ENCODE assay signal across 1 cellular context in the genomic region with DNA sequence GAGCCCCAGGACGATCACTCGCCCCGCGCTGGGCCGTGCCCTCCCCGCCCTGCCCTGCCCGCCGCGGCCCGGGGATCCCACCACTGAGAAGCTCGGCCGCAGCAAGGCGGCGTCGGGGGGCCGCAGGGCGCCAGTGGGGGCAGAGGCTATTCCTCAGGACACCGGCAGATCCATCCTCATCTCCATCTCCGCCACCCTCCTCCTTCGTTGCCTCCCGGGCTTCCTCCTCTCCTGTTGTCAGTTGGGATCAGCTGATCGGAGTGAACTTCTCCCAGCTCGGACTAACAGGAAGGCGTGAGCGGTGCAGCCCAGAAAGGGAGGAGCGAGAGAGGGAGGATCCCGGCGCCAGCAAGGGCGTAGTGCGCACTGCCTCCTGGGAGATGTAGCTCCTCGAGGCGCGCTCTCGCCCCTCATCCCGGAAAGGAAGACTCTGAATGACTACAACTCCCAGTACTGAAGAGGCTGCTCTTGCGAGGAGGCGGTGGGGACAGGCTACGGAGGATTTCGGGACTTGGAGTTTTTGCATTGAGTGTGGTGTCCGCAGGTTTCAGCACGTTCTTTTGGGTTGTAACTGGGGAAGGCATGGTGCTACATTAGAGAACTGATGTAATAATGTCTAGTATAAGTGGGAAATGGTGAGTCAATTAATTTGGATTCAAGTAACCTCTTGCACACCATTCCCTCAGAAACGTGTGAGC.
TF ChIP-seq lines count a peak whose summit lies in the region.

A gene with protein sequence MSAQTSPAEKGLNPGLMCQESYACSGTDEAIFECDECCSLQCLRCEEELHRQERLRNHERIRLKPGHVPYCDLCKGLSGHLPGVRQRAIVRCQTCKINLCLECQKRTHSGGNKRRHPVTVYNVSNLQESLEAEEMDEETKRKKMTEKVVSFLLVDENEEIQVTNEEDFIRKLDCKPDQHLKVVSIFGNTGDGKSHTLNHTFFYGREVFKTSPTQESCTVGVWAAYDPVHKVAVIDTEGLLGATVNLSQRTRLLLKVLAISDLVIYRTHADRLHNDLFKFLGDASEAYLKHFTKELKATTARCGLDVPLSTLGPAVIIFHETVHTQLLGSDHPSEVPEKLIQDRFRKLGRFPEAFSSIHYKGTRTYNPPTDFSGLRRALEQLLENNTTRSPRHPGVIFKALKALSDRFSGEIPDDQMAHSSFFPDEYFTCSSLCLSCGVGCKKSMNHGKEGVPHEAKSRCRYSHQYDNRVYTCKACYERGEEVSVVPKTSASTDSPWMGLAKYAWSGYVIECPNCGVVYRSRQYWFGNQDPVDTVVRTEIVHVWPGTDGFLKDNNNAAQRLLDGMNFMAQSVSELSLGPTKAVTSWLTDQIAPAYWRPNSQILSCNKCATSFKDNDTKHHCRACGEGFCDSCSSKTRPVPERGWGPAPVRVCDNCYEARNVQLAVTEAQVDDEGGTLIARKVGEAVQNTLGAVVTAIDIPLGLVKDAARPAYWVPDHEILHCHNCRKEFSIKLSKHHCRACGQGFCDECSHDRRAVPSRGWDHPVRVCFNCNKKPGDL (minus strand): TSS at position 262 of the 698 bp plus-strand sequence. CDS start 2,598 bp downstream, outside the sequence.

TF ChIP-seq in HepG2, 621 proteins besides CTCF, POLR2A, EP300 and RAD21 (continued from another document):
- TF ChIP-seq, protein P1, sequence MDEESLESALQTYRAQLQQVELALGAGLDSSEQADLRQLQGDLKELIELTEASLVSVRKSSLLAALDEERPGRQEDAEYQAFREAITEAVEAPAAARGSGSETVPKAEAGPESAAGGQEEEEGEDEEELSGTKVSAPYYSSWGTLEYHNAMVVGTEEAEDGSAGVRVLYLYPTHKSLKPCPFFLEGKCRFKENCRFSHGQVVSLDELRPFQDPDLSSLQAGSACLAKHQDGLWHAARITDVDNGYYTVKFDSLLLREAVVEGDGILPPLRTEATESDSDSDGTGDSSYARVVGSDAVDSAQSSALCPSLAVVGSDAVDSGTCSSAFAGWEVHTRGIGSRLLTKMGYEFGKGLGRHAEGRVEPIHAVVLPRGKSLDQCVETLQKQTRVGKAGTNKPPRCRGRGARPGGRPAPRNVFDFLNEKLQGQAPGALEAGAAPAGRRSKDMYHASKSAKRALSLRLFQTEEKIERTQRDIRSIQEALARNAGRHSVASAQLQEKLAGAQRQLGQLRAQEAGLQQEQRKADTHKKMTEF (CRISPR knock-in tag; IDR thresholded peaks at IDR 0.05): peak; percentile 71
- TF ChIP-seq ZNF224 (CRISPR knock-in tag; IDR thresholded peaks at IDR 0.05): no peak
- TF ChIP-seq, protein P2, sequence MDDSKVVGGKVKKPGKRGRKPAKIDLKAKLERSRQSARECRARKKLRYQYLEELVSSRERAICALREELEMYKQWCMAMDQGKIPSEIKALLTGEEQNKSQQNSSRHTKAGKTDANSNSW (CRISPR knock-in tag; IDR thresholded peaks at IDR 0.05; ENCODE audit: borderline replicate concordance): no peak
- peak; percentile 73; the same call in 1 of the 2 replicates for TF ChIP-seq ZNF788 (CRISPR knock-in tag; IDR thresholded peaks at IDR 0.05; ENCODE audit: borderline replicate concordance)
- TF ChIP-seq, protein P3, sequence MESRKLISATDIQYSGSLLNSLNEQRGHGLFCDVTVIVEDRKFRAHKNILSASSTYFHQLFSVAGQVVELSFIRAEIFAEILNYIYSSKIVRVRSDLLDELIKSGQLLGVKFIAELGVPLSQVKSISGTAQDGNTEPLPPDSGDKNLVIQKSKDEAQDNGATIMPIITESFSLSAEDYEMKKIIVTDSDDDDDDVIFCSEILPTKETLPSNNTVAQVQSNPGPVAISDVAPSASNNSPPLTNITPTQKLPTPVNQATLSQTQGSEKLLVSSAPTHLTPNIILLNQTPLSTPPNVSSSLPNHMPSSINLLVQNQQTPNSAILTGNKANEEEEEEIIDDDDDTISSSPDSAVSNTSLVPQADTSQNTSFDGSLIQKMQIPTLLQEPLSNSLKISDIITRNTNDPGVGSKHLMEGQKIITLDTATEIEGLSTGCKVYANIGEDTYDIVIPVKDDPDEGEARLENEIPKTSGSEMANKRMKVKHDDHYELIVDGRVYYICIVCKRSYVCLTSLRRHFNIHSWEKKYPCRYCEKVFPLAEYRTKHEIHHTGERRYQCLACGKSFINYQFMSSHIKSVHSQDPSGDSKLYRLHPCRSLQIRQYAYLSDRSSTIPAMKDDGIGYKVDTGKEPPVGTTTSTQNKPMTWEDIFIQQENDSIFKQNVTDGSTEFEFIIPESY (CRISPR knock-in tag; IDR thresholded peaks at IDR 0.05): peak; percentile 32
- TF ChIP-seq, protein P4, sequence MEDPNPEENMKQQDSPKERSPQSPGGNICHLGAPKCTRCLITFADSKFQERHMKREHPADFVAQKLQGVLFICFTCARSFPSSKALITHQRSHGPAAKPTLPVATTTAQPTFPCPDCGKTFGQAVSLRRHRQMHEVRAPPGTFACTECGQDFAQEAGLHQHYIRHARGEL (CRISPR knock-in tag; IDR thresholded peaks at IDR 0.05): no peak
- peak; percentile 50; the same call in 1 of the 2 replicates for TF ChIP-seq RBFOX2 (IDR thresholded peaks at IDR 0.05; ENCODE audit: low read depth, low read length)
- no peak for TF ChIP-seq NR3C1 (CRISPR knock-in tag; IDR thresholded peaks at IDR 0.05)
- TF ChIP-seq ZNF567 (CRISPR knock-in tag; IDR thresholded peaks at IDR 0.05; ENCODE audit: borderline replicate concordance): peak; percentile 87
- no peak for TF ChIP-seq NFKBIZ (CRISPR knock-in tag; IDR thresholded peaks at IDR 0.05)
- TF ChIP-seq ZFAT (CRISPR knock-in tag; conservative IDR thresholded peaks at IDR 0.05): no peak
- no peak for TF ChIP-seq NFIC (IDR thresholded peaks at IDR 0.05; ENCODE audit: low read length)
- TF ChIP-seq SIN3B (IDR thresholded peaks at IDR 0.05; ENCODE audit: low read length): no peak
- TF ChIP-seq ZNF557 (CRISPR knock-in tag; IDR thresholded peaks at IDR 0.05): no peak
- no peak for TF ChIP-seq PCBP2 (optimal IDR thresholded peaks at IDR 0.05; ENCODE audit: low read depth, low read length, poor library complexity, severe bottlenecking)
- no peak for TF ChIP-seq ZNF234 (CRISPR knock-in tag; conservative IDR thresholded peaks at IDR 0.05)
- TF ChIP-seq, protein P5, sequence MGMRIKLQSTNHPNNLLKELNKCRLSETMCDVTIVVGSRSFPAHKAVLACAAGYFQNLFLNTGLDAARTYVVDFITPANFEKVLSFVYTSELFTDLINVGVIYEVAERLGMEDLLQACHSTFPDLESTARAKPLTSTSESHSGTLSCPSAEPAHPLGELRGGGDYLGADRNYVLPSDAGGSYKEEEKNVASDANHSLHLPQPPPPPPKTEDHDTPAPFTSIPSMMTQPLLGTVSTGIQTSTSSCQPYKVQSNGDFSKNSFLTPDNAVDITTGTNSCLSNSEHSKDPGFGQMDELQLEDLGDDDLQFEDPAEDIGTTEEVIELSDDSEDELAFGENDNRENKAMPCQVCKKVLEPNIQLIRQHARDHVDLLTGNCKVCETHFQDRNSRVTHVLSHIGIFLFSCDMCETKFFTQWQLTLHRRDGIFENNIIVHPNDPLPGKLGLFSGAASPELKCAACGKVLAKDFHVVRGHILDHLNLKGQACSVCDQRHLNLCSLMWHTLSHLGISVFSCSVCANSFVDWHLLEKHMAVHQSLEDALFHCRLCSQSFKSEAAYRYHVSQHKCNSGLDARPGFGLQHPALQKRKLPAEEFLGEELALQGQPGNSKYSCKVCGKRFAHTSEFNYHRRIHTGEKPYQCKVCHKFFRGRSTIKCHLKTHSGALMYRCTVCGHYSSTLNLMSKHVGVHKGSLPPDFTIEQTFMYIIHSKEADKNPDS (CRISPR knock-in tag; IDR thresholded peaks at IDR 0.05): no peak
- TF ChIP-seq ZFYVE20 (CRISPR knock-in tag; IDR thresholded peaks at IDR 0.05; ENCODE audit: borderline replicate concordance, low read depth): no peak
- TF ChIP-seq, protein P6, sequence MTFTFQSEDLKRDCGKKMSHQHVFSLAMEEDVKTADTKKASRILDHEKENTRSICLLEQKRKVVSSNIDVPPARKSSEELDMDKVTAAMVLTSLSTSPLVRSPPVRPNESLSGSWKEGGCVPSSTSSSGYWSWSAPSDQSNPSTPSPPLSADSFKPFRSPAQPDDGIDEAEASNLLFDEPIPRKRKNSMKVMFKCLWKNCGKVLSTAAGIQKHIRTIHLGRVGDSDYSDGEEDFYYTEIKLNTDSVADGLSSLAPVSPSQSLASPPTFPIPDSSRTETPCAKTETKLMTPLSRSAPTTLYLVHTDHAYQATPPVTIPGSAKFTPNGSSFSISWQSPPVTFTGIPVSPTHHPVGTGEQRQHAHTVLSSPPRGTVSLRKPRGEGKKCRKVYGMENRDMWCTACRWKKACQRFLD (CRISPR knock-in tag; IDR thresholded peaks at IDR 0.05; ENCODE audit: borderline replicate concordance): no peak
- TF ChIP-seq ZNF20 (CRISPR knock-in tag; IDR thresholded peaks at IDR 0.05): no peak
- no peak for TF ChIP-seq ZFP36 (IDR thresholded peaks at IDR 0.05; ENCODE audit: borderline replicate concordance, low read depth, low read length, partially characterized antibody)
- peak; percentile 100 for TF ChIP-seq SAP130 (CRISPR knock-in tag; IDR thresholded peaks at IDR 0.05; ENCODE audit: low read depth)
- no peak for TF ChIP-seq TCF12 (IDR thresholded peaks at IDR 0.05)
- TF ChIP-seq TCF12 (CRISPR knock-in tag; IDR thresholded peaks at IDR 0.05): no peak
- TF ChIP-seq, protein P7, sequence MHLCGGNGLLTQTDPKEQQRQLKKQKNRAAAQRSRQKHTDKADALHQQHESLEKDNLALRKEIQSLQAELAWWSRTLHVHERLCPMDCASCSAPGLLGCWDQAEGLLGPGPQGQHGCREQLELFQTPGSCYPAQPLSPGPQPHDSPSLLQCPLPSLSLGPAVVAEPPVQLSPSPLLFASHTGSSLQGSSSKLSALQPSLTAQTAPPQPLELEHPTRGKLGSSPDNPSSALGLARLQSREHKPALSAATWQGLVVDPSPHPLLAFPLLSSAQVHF (CRISPR knock-in tag; IDR thresholded peaks at IDR 0.05): no peak
- no peak for TF ChIP-seq ESRRA (CRISPR knock-in tag; IDR thresholded peaks at IDR 0.05; ENCODE audit: low read depth)
- no peak for TF ChIP-seq THYN1 (CRISPR knock-in tag; IDR thresholded peaks at IDR 0.05; ENCODE audit: borderline replicate concordance, low read depth)
- TF ChIP-seq ZNF230 (CRISPR knock-in tag; IDR thresholded peaks at IDR 0.05): no peak
- TF ChIP-seq FLYWCH1 (CRISPR knock-in tag; IDR thresholded peaks at IDR 0.05): no peak
- no peak for TF ChIP-seq NFRKB (IDR thresholded peaks at IDR 0.05)
- TF ChIP-seq, protein P8, sequence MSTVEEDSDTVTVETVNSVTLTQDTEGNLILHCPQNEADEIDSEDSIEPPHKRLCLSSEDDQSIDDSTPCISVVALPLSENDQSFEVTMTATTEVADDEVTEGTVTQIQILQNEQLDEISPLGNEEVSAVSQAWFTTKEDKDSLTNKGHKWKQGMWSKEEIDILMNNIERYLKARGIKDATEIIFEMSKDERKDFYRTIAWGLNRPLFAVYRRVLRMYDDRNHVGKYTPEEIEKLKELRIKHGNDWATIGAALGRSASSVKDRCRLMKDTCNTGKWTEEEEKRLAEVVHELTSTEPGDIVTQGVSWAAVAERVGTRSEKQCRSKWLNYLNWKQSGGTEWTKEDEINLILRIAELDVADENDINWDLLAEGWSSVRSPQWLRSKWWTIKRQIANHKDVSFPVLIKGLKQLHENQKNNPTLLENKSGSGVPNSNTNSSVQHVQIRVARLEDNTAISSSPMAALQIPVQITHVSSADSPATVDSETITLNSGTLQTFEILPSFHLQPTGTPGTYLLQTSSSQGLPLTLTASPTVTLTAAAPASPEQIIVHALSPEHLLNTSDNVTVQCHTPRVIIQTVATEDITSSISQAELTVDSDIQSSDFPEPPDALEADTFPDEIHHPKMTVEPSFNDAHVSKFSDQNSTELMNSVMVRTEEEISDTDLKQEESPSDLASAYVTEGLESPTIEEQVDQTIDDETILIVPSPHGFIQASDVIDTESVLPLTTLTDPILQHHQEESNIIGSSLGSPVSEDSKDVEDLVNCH (CRISPR knock-in tag; IDR thresholded peaks at IDR 0.05): no peak
- TF ChIP-seq ZNF891 (CRISPR knock-in tag; IDR thresholded peaks at IDR 0.05): 0 out of 2 replicates have a peak, but pooled peaks have one; percentile 45
